ENCODE assay signal across 28 cellular contexts in genomic region chr11:2154889-2155288, GRCh38. TPM values are rescaled to one million over a fixed set of nuclear protein-coding genes. Genes with fewer than 3 reads are reported as not detected.
"Had no signal": no experiment of that assay in that cellular context is flagged by ENCODE, and none has a peak within 500 bp of the region (broad histone marks: within the 10 kb centered on the region; RNA-seq: fewer than 3 reads in every experiment).

No MANE protein-coding gene starts in this region.

- H3K27ac ChIP-seq: RWPE1 had no signal

- H3K9ac ChIP-seq: SK-N-SH had no signal

- H3K4me2 ChIP-seq: SK-N-SH had no signal

- H3K9me3 ChIP-seq: SK-N-SH had no signal

- ATAC-seq: Panc1, PC-3 had no signal

- DNase-seq: KBM-7, MV-4-11, NCI-H1048, NCI-H1105, NCI-H1417, NCI-H1436 treated with DMSO at 0.1 percent for 48 hours, NCI-H1694 treated with DMSO at 0.1 percent for 48 hours, NCI-H1930, NCI-H2081, NCI-H2107, NCI-H2227 treated with DMSO at 0.1 percent for 48 hours, NCI-H446, NCI-H510A, NCI-H524 treated with DMSO at 0.1 percent for 48 hours, NCI-H69, NCI-H774, PC-3, SHP77, SK-N-SH, SW 1271 had no signal

RNA-seq across cellular contexts. Expression of gene INS, which starts 6.1 kb away (rescaled TPM):
- total RNA-seq: HT-29, LHCN-M2, MCF 10A, OCI-LY7, PC-3, SK-MEL-5 had no signal
- polyA plus RNA-seq: IgD-negative memory B cell, SK-N-SH had no signal

RNA-seq across cellular contexts. Expression of gene IGF2, which starts 15.7 kb away (rescaled TPM):
- total RNA-seq: OCI-LY7 had no signal
- polyA plus RNA-seq: IgD-negative memory B cell had no signal

RNA-seq across cellular contexts. Expression of gene TH, which starts 16.7 kb away (rescaled TPM):
- total RNA-seq: LHCN-M2, OCI-LY7, SK-MEL-5 had no signal
- polyA plus RNA-seq: IgD-negative memory B cell, SK-N-SH had no signal
